21 cellular contexts compared by ENCODE assay signal in the genomic region with DNA sequence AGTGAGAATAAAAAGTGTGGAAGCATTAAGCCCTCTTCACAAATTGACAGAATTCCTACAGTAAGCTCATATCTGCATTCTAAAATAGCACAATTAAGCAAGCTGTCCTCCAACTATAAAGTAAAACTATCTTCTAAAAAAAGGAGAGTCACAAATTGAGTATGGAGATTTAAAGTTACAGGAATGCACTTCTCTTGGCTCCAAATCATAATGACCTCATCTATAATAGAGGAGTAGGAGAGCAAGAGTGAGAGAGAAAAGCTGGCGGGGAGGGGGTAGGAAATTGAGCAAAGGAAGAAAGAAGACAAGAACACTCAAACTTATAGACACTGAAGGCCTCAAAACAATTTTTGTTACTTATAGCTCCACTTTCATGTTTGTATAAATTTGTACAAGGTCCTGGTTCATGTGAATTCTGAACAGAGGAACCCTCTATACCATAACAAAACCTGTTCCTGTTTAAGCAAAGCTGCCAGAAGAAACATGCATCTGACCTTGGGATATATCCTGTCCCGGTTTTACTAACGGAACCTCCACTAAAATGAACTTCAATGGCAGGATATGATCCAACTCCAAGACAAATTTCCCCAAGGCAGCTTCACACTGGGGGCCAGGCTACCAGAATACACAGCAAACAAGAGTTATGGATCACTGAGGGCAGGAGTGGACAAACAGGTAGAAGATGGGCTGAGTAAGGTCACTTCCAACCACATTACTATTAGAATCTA. TPM values are rescaled to one million over a fixed set of nuclear protein-coding genes. Genes with fewer than 3 reads are reported as not detected.
DNase-seq lines count a peak whose midpoint lies in the region; ATAC-seq and TF ChIP-seq lines count a peak whose summit lies in the region.
"Had no signal": no experiment of that assay in that cellular context is flagged by ENCODE, and none has a peak within 500 bp of the region (broad histone marks: within the 10 kb centered on the region; RNA-seq: fewer than 3 reads in every experiment).

No MANE protein-coding gene starts in this region.

- H3K9me3 ChIP-seq in Panc1 (ENCODE audit: control insufficient read depth, insufficient read depth, low read depth, low read length) = no peaks in the 10 kb centered on the region
- H3K9me3 ChIP-seq: BE2C, thyroid gland had no signal

- ATAC-seq in Panc1 = no peak
- ATAC-seq in GM21825 (IDR thresholded peaks at IDR 0.05; ENCODE audit: unreplicated experiment) = no peak
- ATAC-seq in GM18505 (IDR thresholded peaks at IDR 0.05; ENCODE audit: unreplicated experiment) = no peak
- ATAC-seq: WTC11 had no signal

- H3K27ac ChIP-seq in Panc1 (ENCODE audit: low read length) = peak overlapping the region; percentile 29; the same call in 1 of the 2 replicates
- H3K27ac ChIP-seq in epithelial cell of prostate = peak overlapping the region; percentile 2
- H3K27ac ChIP-seq: hepatocyte, HL-60, thyroid gland had no signal

- no TSS peak for BruUV-seq in Panc1 (replicated peaks; lab: Mats Ljungman, UMichigan)

- DNase-seq in EL (peak; percentile 25), Panc1 (ENCODE audit: low read depth, low spot score) (no peak), epithelial cell of prostate (ENCODE audit: low read depth, low spot score) (no peak), mesothelial cell of epicardium (ENCODE audit: low spot score in 2 of 2, unreplicated experiment in 2 of 2) (no peak), CD14-positive monocyte (ENCODE audit: low spot score) (no peak), ACHN (no peak)
- DNase-seq: anterior cingulate cortex, BE2C, KG1, kidney glomerular epithelial cell, NCI-H1092 treated with DMSO at 0.1 percent for 48 hours, NCI-H2107, thyroid gland had no signal

- H3K36me3 ChIP-seq in Panc1 (ENCODE audit: control insufficient read depth, insufficient read depth, low read length) = no peaks in the 10 kb centered on the region
- H3K36me3 ChIP-seq: BE2C, thyroid gland had no signal

- H3K4me1 ChIP-seq in Panc1 (ENCODE audit: control insufficient read depth, insufficient read depth, low read length) = peaks cover 38% of the 10 kb centered on the region
- H3K4me1 ChIP-seq: BE2C had no signal

- CTCF ChIA-PET in Panc1 (lab: Charles Lee) = no interaction called here

- H3K4me3 ChIP-seq in Panc1 (ENCODE audit: low read depth in 2 of 2, low read length in 2 of 2) = no peak overlapping the region
- H3K4me3 ChIP-seq: coronary artery, hepatocyte, thyroid gland had no signal

- no peaks in the 10 kb centered on the region for H3K36me3 Mint-ChIP-seq in mesothelial cell of epicardium
- peaks cover 0 to 2% of the 10 kb centered on the region in 2 donors for H3K36me3 Mint-ChIP-seq in CD14-positive monocyte
- H3K36me3 Mint-ChIP-seq: WTC11 had no signal

- H3K27ac Mint-ChIP-seq in mesothelial cell of epicardium (peak overlapping the region; percentile 58), CD14-positive monocyte (peak overlapping the region in 1 of 7 donors; percentile 26)
- H3K27ac Mint-ChIP-seq: activated T-helper 2 cell treated with anti-CD3 and anti-CD28 coated beads, Interferon-gamma antibody, Interleukin-2, Interleukin-4, amounts not matched to agents 10 μg/mL and 5 μg/mL and 100 μg/mL, durations not matched to agents 14 hours and 24 hours and 36 hours; T-helper 1 cell treated with Interleukin-12 subunit alpha and Interleukin-12 subunit beta and Interleukin-4 antibody, amounts not matched to agents 30 μg/mL and 1 μg/mL, for 36 hours; WTC11 had no signal

- TF ChIP-seq CTCF in Panc1 (IDR thresholded peaks at IDR 0.05) = no peak
- no peak for TF ChIP-seq CTCF in mesothelial cell of epicardium (IDR thresholded peaks at IDR 0.05; ENCODE audit: unreplicated experiment)
- TF ChIP-seq CTCF in CD14-positive monocyte (IDR thresholded peaks at IDR 0.05) = no peak

- H3K4me3 Mint-ChIP-seq in mesothelial cell of epicardium (no peak overlapping the region), CD14-positive monocyte (no peak overlapping the region)
- H3K4me3 Mint-ChIP-seq: T-helper 1 cell treated with Interleukin-12 subunit alpha and Interleukin-12 subunit beta and Interleukin-4 antibody, amounts not matched to agents 30 μg/mL and 1 μg/mL, for 36 hours; WTC11 had no signal

- POLR2A ChIA-PET in Panc1 (lab: Charles Lee) = no interaction called here

- no peaks in the 10 kb centered on the region for H3K27me3 ChIP-seq in Panc1 (ENCODE audit: control insufficient read depth, insufficient read depth, low read length)
- H3K27me3 ChIP-seq: BE2C, hepatocyte, thyroid gland had no signal

- intact Hi-C loops in Panc1 (cut with micrococcal nuclease; ENCODE audit: unreplicated experiment) = no loop called here
- intact Hi-C loops in CD14-positive monocyte (cut with micrococcal nuclease) = no loop called here

- peaks cover 31% of the 10 kb centered on the region for H3K4me1 Mint-ChIP-seq in mesothelial cell of epicardium
- peaks cover 19% of the 10 kb centered on the region for H3K4me1 Mint-ChIP-seq in CD14-positive monocyte
- H3K4me1 Mint-ChIP-seq: WTC11 had no signal

- H3K27me3 Mint-ChIP-seq in mesothelial cell of epicardium (ENCODE audit: low read depth) = no peaks in the 10 kb centered on the region
- peaks cover 1 to 6% (median 5%) of the 10 kb centered on the region in 3 donors for H3K27me3 Mint-ChIP-seq in CD14-positive monocyte (ENCODE audit: low read depth in 3 of 3)

- H3K9me3 Mint-ChIP-seq in mesothelial cell of epicardium = peaks cover 3% of the 10 kb centered on the region
- H3K9me3 Mint-ChIP-seq in CD14-positive monocyte = peaks cover 0 to 4% (median 0%) of the 10 kb centered on the region in 7 donors
- H3K9me3 Mint-ChIP-seq: activated T-helper 2 cell treated with anti-CD3 and anti-CD28 coated beads, Interferon-gamma antibody, Interleukin-2, Interleukin-4, amounts not matched to agents 10 μg/mL and 5 μg/mL and 100 μg/mL, durations not matched to agents 14 hours and 24 hours and 36 hours; T-helper 1 cell treated with Interleukin-12 subunit alpha and Interleukin-12 subunit beta and Interleukin-4 antibody, amounts not matched to agents 30 μg/mL and 1 μg/mL, for 36 hours had no signal

- TF ChIP-seq POLR2A in GM18505 (IDR thresholded peaks at IDR 0.05; ENCODE audit: borderline replicate concordance, extremely low read depth, insufficient read depth, insufficient read length) = no peak

- in situ Hi-C loops in Panc1 (cut with HindIII; ENCODE audit: low pct_unique_long_range_greater_than_20kb, low sequenced_read_pairs) = no loop called here
- in situ Hi-C loops in ACHN (cut with HindIII; ENCODE audit: low pct_ligation_motif_present, low pct_unique_long_range_greater_than_20kb, low sequenced_read_pairs) = no loop called here

RNA-seq across cellular contexts. Expression of a gene that starts 37.2 kb away (rescaled TPM):
- total RNA-seq in Panc1 (2021; ENCODE audit: unreplicated experiment) (89.4 TPM), mesothelial cell of epicardium (11.9 to 14.5 TPM (median 12.7 TPM) in 3 replicates)
- polyA plus RNA-seq in Panc1 (2012; ENCODE audit: insufficient read length) = 63.3 TPM
- polyA plus RNA-seq in CD14-positive monocyte = under 1 TPM in 1 of 2 donors, not detected in 1; 0.24 TPM
